8 cellular contexts compared by ENCODE assay signal in the genomic region with DNA sequence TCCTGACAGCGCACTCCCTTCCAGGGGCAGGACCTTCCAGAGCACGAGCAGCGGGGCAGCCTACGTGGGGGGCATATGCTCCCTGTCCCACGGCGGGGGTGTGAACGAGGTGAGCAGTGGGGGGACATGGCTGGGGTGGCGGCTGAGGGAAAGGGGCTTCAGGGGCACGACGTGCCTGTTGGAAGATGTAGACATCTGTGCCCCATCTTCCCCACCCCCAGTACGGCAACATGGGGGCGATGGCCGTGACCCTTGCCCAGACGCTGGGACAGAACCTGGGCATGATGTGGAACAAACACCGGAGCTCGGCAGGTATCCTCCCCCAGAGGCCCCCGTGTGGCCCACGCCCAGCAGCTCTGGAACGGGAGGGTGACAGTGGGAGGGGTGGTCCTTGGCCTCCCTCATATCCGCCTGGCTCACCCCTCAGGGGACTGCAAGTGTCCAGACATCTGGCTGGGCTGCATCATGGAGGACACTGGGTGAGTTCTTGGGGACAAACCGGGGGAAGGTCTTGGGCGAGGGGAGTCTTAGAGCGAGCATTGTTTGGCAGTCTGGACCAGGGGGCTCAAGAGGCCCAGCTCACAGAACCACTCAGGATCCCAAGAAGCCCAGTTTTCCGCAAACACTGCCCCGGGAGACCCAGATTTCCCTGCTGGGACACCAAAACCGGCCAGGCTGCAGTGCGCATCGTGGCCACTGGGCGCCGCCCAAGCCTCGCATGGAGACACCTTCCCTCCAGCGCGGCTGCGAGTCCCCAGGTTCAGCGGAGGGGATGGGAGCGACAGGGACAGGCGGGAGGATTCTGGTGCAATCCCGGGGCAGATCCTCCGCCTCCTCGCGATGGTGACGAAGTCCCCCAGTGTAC. TPM values are rescaled to one million over a fixed set of nuclear protein-coding genes. Genes with fewer than 3 reads are reported as not detected.
DNase-seq lines count a peak whose midpoint lies in the region; ATAC-seq and TF ChIP-seq lines count a peak whose summit lies in the region.

No MANE protein-coding gene starts in this region.

- H3K27ac ChIP-seq in BLaER1, result no peak overlapping the region
- H3K27ac ChIP-seq in heart right ventricle, result peak overlapping the region in 3 of 10 donors; percentile 10 to 45 (median 16)
- H3K27ac ChIP-seq in transverse colon, result peak overlapping the region; percentile 38 to 85 (median 70)

- H3K4me1 ChIP-seq in BLaER1 (peaks cover 65% of the 10 kb centered on the region), heart right ventricle (peaks cover 1 to 30% (median 22%) of the 10 kb centered on the region in 9 donors), transverse colon (peaks cover 9 to 23% (median 16%) of the 10 kb centered on the region in 4 donors)

- no peaks in the 10 kb centered on the region for H4K20me1 ChIP-seq in BLaER1

- TF ChIP-seq CTCF in heart right ventricle (IDR thresholded peaks at IDR 0.05) (peak; percentile 96 to 100 (median 99)), transverse colon (IDR thresholded peaks at IDR 0.05) (peak; percentile 98 to 99 (median 99))

- H3K4me3 Mint-ChIP-seq in activated naive CD8-positive, alpha-beta T cell treated with anti-CD3 and anti-CD28 coated beads, Interleukin-2, amount 10 ng/mL, durations not matched to agents 7 days and 5 days, result peak overlapping the region; percentile 86

- DNase-seq in NCI-H1417 treated with DMSO at 0.1 percent for 48 hours (lab: John Stamatoyannopoulos, UW) (peak; percentile 4), SW 1271 (lab: John Stamatoyannopoulos, UW) (peak; percentile 60 to 71), heart right ventricle (peak; percentile 88 to 90), pons (ENCODE audit: low spot score) (peak; percentile 70), transverse colon (peak; percentile 90)
- peak; percentile 94 for DNase-seq in activated naive CD8-positive, alpha-beta T cell treated with anti-CD3 and anti-CD28 coated beads, Interleukin-2, amount 10 ng/mL, durations not matched to agents 7 days and 5 days

- no peak for TF ChIP-seq POLR2A in transverse colon (IDR thresholded peaks at IDR 0.05)

- H3K9me3 Mint-ChIP-seq in activated naive CD8-positive, alpha-beta T cell treated with anti-CD3 and anti-CD28 coated beads, Interleukin-2, amount 10 ng/mL, durations not matched to agents 7 days and 5 days, result no peaks in the 10 kb centered on the region

- in situ Hi-C loops in transverse colon (cut with MboI; ENCODE audit: low pct_ligation_motif_present in 1 of 4, low pct_unique_long_range_greater_than_20kb in 1 of 4, low sequenced_read_pairs in 3 of 4), result no loop called here

- TF ChIP-seq EP300 in transverse colon (IDR thresholded peaks at IDR 0.05; ENCODE audit: low read depth), result no peak

- peaks cover 7% of the 10 kb centered on the region for H3K4me1 Mint-ChIP-seq in activated naive CD8-positive, alpha-beta T cell treated with anti-CD3 and anti-CD28 coated beads, Interleukin-2, amount 10 ng/mL, durations not matched to agents 7 days and 5 days

- H3K27me3 ChIP-seq in BLaER1, result no peaks in the 10 kb centered on the region
- H3K27me3 ChIP-seq in heart right ventricle, result peaks cover 0 to 22% (median 0%) of the 10 kb centered on the region in 7 donors
- peaks cover 17% of the 10 kb centered on the region for H3K27me3 ChIP-seq in transverse colon

- POLR2A ChIA-PET in activated naive CD8-positive, alpha-beta T cell treated with anti-CD3 and anti-CD28 coated beads, Interleukin-2, amount 10 ng/mL, durations not matched to agents 7 days and 5 days (lab: Charles Lee), result interaction anchor here (1.4 kb wide), 1 partner anchor 57 kb away, joined by 4 read pairs; no protein-coding TSS in a partner anchor

- H3K27ac Mint-ChIP-seq in activated naive CD8-positive, alpha-beta T cell treated with anti-CD3 and anti-CD28 coated beads, Interleukin-2, amount 10 ng/mL, durations not matched to agents 7 days and 5 days, result peak overlapping the region; percentile 76

- H3K4me3 ChIP-seq in BLaER1 (peak overlapping the region; percentile 76), heart right ventricle (peak overlapping the region; percentile 37 to 71 (median 62)), transverse colon (peak overlapping the region; percentile 34 to 61 (median 45))

- 20 to 28% methylated on average over 42 of the region's 42 CpGs for WGBS in heart right ventricle, 2 donors
- 28% methylated on average over 16 of the region's 42 CpGs; no CpG with 5 or more reads in 1 of the 2 donors for WGBS in transverse colon (ENCODE audit: low coverage in 1 of 2), 2 donors

- H3K9ac ChIP-seq in BLaER1, result peak overlapping the region; percentile 65

- intact Hi-C loops in heart right ventricle (cut with DNase I), result loop anchor here in 8 of 10 donors (1.0 to 10.0 kb wide), 12 partner anchors 58 to 358 kb away; a partner anchor contains a TSS
- intact Hi-C loops in transverse colon (cut with DNase I; ENCODE audit: low total_unique reads), result loop anchor here (5.0 to 10.0 kb wide), 3 partner anchors 108 to 360 kb away; a partner anchor contains a TSS

- H3K27me3 Mint-ChIP-seq in activated naive CD8-positive, alpha-beta T cell treated with anti-CD3 and anti-CD28 coated beads, Interleukin-2, amount 10 ng/mL, durations not matched to agents 7 days and 5 days, result peaks cover 21% of the 10 kb centered on the region

- ATAC-seq in GM21717 (IDR thresholded peaks at IDR 0.05; ENCODE audit: unreplicated experiment) (peak; percentile 30), heart right ventricle (peak; percentile 61 to 83 (median 74))
- ATAC-seq in activated naive CD8-positive, alpha-beta T cell treated with anti-CD3 and anti-CD28 coated beads, Interleukin-2, amount 10 ng/mL, durations not matched to agents 7 days and 5 days (ENCODE audit: low read depth), result peak; percentile 20

- no peaks in the 10 kb centered on the region for H3K36me3 Mint-ChIP-seq in activated naive CD8-positive, alpha-beta T cell treated with anti-CD3 and anti-CD28 coated beads, Interleukin-2, amount 10 ng/mL, durations not matched to agents 7 days and 5 days

- H3K4me2 ChIP-seq in BLaER1, result peak overlapping the region; percentile 100

- H3K36me3 ChIP-seq in BLaER1 (no peaks in the 10 kb centered on the region), heart right ventricle (no peaks in the 10 kb centered on the region), transverse colon (no peaks in the 10 kb centered on the region)

- H3K9me3 ChIP-seq in BLaER1 (no peaks in the 10 kb centered on the region), heart right ventricle (no peaks in the 10 kb centered on the region), transverse colon (no peaks in the 10 kb centered on the region)

RNA-seq across cellular contexts. Expression of a gene that starts 15.7 kb away (rescaled TPM):
- total RNA-seq in activated naive CD8-positive, alpha-beta T cell treated with anti-CD3 and anti-CD28 coated beads, Interleukin-2, amount 10 ng/mL, durations not matched to agents 7 days and 5 days, result under 1 TPM; 0.55 to 0.77 TPM
- total RNA-seq in heart right ventricle, result 10 to 100 TPM in 4 of 10 donors, 1 to 10 TPM in 6; 3.2 to 18.3 (median 7.8) TPM
- polyA plus RNA-seq in heart right ventricle, result 10 to 100 TPM in 1 of 2 donors, under 1 TPM in 1; 0.75 to 13.0 TPM
- total RNA-seq in transverse colon, result 1 to 10 TPM in 1 of 4 donors, under 1 TPM in 3; 0.37 to 2.0 (median 0.72) TPM

RNA-seq across cellular contexts. Expression of a gene that starts 55.6 kb away (rescaled TPM):
- 1 to 10 TPM; 1.0 to 1.4 TPM for total RNA-seq in activated naive CD8-positive, alpha-beta T cell treated with anti-CD3 and anti-CD28 coated beads, Interleukin-2, amount 10 ng/mL, durations not matched to agents 7 days and 5 days
- total RNA-seq in heart right ventricle (10 to 100 TPM; 13.9 to 41.5 (median 23.8) TPM), transverse colon (10 to 100 TPM; 12.0 to 18.7 (median 14.7) TPM)
- polyA plus RNA-seq in heart right ventricle, result 10 to 100 TPM; 10.9 to 17.0 TPM

Comparison
In these comparisons a context has a peak if more than half of its experiments do, and no peak if none do; other contexts are left out.
1. ATAC-seq: peak in every context shown above with its lines; median percentile 74 in heart right ventricle; 30 in GM21717; 20 in activated naive CD8-positive, alpha-beta T cell treated with anti-CD3 and anti-CD28 coated beads, Interleukin-2, amount 10 ng/mL, durations not matched to agents 7 days and 5 days.
2. DNase-seq: peak in every context shown above with its lines; median percentile 94 in activated naive CD8-positive, alpha-beta T cell treated with anti-CD3 and anti-CD28 coated beads, Interleukin-2, amount 10 ng/mL, durations not matched to agents 7 days and 5 days; 90 in transverse colon; 89 in heart right ventricle; 70 in pons; 66 in SW 1271; 4 in NCI-H1417 treated with DMSO at 0.1 percent for 48 hours.
3. RNA of a gene that starts 55.6 kb away (total RNA-seq): 13.9 to 41.5 TPM in heart right ventricle and 12.0 to 18.7 TPM in transverse colon; 1.0 to 1.4 TPM in activated naive CD8-positive, alpha-beta T cell treated with anti-CD3 and anti-CD28 coated beads, Interleukin-2, amount 10 ng/mL, durations not matched to agents 7 days and 5 days; every median in the first group is over 4 times any median in the second.
4. Peak in every context shown above with its lines, with median percentiles within 50 percentile points of each other: H3K4me3 ChIP-seq.